29 cellular contexts compared by ENCODE assay signal in genomic region chr4:114690571-114690970, GRCh38.
"Had no signal": no experiment of that assay in that cellular context is flagged by ENCODE, and none has a peak within 500 bp of the region (broad histone marks: within the 10 kb centered on the region; RNA-seq: fewer than 3 reads in every experiment).

No MANE protein-coding gene starts in this region.

- H3K36me3 Mint-ChIP-seq: activated CD4-positive, alpha-beta memory T cell treated with anti-CD3 and anti-CD28 coated beads for 36 hours; activated naive CD4-positive, alpha-beta T cell treated with anti-CD3 and anti-CD28 coated beads, Interleukin-2, amount 10 ng/mL, durations not matched to agents 7 days and 5 days; activated naive CD4-positive, alpha-beta T cell treated with anti-CD3 and anti-CD28 coated beads, Interleukin-2, amount 50 U/mL, for 72 hours; activated naive CD8-positive, alpha-beta T cell treated with anti-CD3 and anti-CD28 coated beads, Interleukin-2, amount 10 ng/mL, durations not matched to agents 7 days and 5 days; brain had no signal

- ATAC-seq: activated CD4-positive, alpha-beta T cell treated with anti-CD3 and anti-CD28 coated beads for 36 hours; activated naive CD4-positive, alpha-beta T cell treated with anti-CD3 and anti-CD28 coated beads, Interleukin-2, amount 50 U/mL, for 72 hours; activated T-cell treated with anti-CD3 and anti-CD28 coated beads, Interleukin-2, amount 50 U/mL, for 72 hours; effector memory CD8-positive, alpha-beta T cell; foreskin keratinocyte; gastrocnemius medialis had no signal

- H3K4me1 Mint-ChIP-seq: activated CD4-positive, alpha-beta T cell treated with anti-CD3 and anti-CD28 coated beads for 36 hours; activated naive CD4-positive, alpha-beta T cell treated with anti-CD3 and anti-CD28 coated beads, Interleukin-2, amount 10 ng/mL, durations not matched to agents 7 days and 5 days; activated naive CD8-positive, alpha-beta T cell treated with anti-CD3 and anti-CD28 coated beads, Interleukin-2, amount 10 ng/mL, durations not matched to agents 7 days and 5 days; central memory CD8-positive, alpha-beta T cell had no signal

- H3K27me3 Mint-ChIP-seq: activated naive CD4-positive, alpha-beta T cell treated with anti-CD3 and anti-CD28 coated beads, Interleukin-2, amount 10 ng/mL, durations not matched to agents 7 days and 5 days; brain; dendritic cell treated with granulocyte-macrophage colony-stimulating factor and Interleukin-4, amounts not matched to agents 40 ng/mL and 50 ng/mL, for 4 days had no signal

- H3K27ac ChIP-seq: ascending aorta, breast epithelium, cardiac muscle cell, coronary artery, esophagus muscularis mucosa, foreskin keratinocyte, gastrocnemius medialis had no signal

- H3K9me3 Mint-ChIP-seq: activated CD4-positive, alpha-beta memory T cell treated with anti-CD3 and anti-CD28 coated beads for 36 hours; activated CD4-positive, alpha-beta T cell treated with anti-CD3 and anti-CD28 coated beads, Interleukin-2, amount 10 ng/mL, durations not matched to agents 24 days and 14 days; activated naive CD4-positive, alpha-beta T cell treated with anti-CD3 and anti-CD28 coated beads, Interleukin-2, amount 10 ng/mL, durations not matched to agents 7 days and 5 days; activated naive CD4-positive, alpha-beta T cell treated with anti-CD3 and anti-CD28 coated beads, Interleukin-2, amount 50 U/mL, for 72 hours; activated naive CD8-positive, alpha-beta T cell treated with anti-CD3 and anti-CD28 coated beads, Interleukin-2, amount 10 ng/mL, durations not matched to agents 7 days and 5 days; activated T-cell treated with anti-CD3 and anti-CD28 coated beads, Interleukin-2, amount 50 U/mL, for 24 hours; activated T-cell treated with anti-CD3 and anti-CD28 coated beads, Interleukin-2, amount 50 U/mL, for 72 hours; central memory CD8-positive, alpha-beta T cell; dendritic cell treated with granulocyte-macrophage colony-stimulating factor and Interleukin-4, amounts not matched to agents 40 ng/mL and 50 ng/mL, for 4 days; effector memory CD8-positive, alpha-beta T cell had no signal

- H3K27ac Mint-ChIP-seq: activated CD4-positive, alpha-beta memory T cell treated with anti-CD3 and anti-CD28 coated beads for 36 hours; activated CD4-positive, alpha-beta T cell treated with anti-CD3 and anti-CD28 coated beads for 36 hours; activated CD4-positive, alpha-beta T cell treated with anti-CD3 and anti-CD28 coated beads, Interleukin-2, amount 10 ng/mL, durations not matched to agents 24 days and 14 days; activated naive CD4-positive, alpha-beta T cell treated with anti-CD3 and anti-CD28 coated beads, Interleukin-2, amount 10 ng/mL, durations not matched to agents 7 days and 5 days; activated naive CD4-positive, alpha-beta T cell treated with anti-CD3 and anti-CD28 coated beads, Interleukin-2, amount 50 U/mL, for 72 hours; activated naive CD8-positive, alpha-beta T cell treated with anti-CD3 and anti-CD28 coated beads, Interleukin-2, amount 10 ng/mL, durations not matched to agents 7 days and 5 days; activated T-cell treated with anti-CD3 and anti-CD28 coated beads, Interleukin-2, amount 50 U/mL, for 24 hours; activated T-cell treated with anti-CD3 and anti-CD28 coated beads, Interleukin-2, amount 50 U/mL, for 72 hours; brain; dendritic cell treated with granulocyte-macrophage colony-stimulating factor and Interleukin-4, amounts not matched to agents 40 ng/mL and 50 ng/mL, for 4 days; effector memory CD8-positive, alpha-beta T cell had no signal

- DNase-seq: activated CD4-positive, alpha-beta memory T cell treated with anti-CD3 and anti-CD28 coated beads for 36 hours; activated CD4-positive, alpha-beta T cell treated with anti-CD3 and anti-CD28 coated beads for 36 hours; activated CD4-positive, alpha-beta T cell treated with anti-CD3 and anti-CD28 coated beads, Interleukin-2, amount 10 ng/mL, durations not matched to agents 24 days and 14 days; activated CD4-positive, CD25-positive, alpha-beta regulatory T cell; activated CD4-positive, CD25-positive, alpha-beta regulatory T cell treated with anti-CD3 and anti-CD28 coated beads, Interleukin-2, amount 50 U/mL, for 72 hours; activated CD8-positive, alpha-beta memory T cell treated with anti-CD3 and anti-CD28 coated beads, Interleukin-2, amount 50 U/mL, for 48 hours; activated gamma-delta T cell; activated naive CD4-positive, alpha-beta T cell; activated naive CD4-positive, alpha-beta T cell treated with anti-CD3 and anti-CD28 coated beads, Interleukin-2, amount 10 ng/mL, durations not matched to agents 7 days and 5 days; activated naive CD8-positive, alpha-beta T cell treated with anti-CD3 and anti-CD28 coated beads, Interleukin-2, amount 10 ng/mL, durations not matched to agents 7 days and 5 days; activated T-cell treated with anti-CD3 and anti-CD28 coated beads for 4 hours; activated T-cell treated with anti-CD3 and anti-CD28 coated beads, Interleukin-2, amount 50 U/mL, for 24 hours; activated T-cell treated with anti-CD3 and anti-CD28 coated beads, Interleukin-2, amount 50 U/mL, for 72 hours; effector CD4-positive, alpha-beta T cell; effector memory CD8-positive, alpha-beta T cell; erythroblast; foreskin keratinocyte; gastrocnemius medialis; glutamatergic neuron; T-helper 2 cell had no signal

- H3K4me3 Mint-ChIP-seq: activated CD4-positive, alpha-beta memory T cell treated with anti-CD3 and anti-CD28 coated beads for 36 hours; activated CD4-positive, alpha-beta T cell treated with anti-CD3 and anti-CD28 coated beads for 36 hours; activated CD4-positive, alpha-beta T cell treated with anti-CD3 and anti-CD28 coated beads, Interleukin-2, amount 10 ng/mL, durations not matched to agents 24 days and 14 days; activated naive CD4-positive, alpha-beta T cell treated with anti-CD3 and anti-CD28 coated beads, Interleukin-2, amount 10 ng/mL, durations not matched to agents 7 days and 5 days; activated naive CD8-positive, alpha-beta T cell treated with anti-CD3 and anti-CD28 coated beads, Interleukin-2, amount 10 ng/mL, durations not matched to agents 7 days and 5 days; activated T-cell treated with anti-CD3 and anti-CD28 coated beads, Interleukin-2, amount 50 U/mL, for 24 hours; activated T-cell treated with anti-CD3 and anti-CD28 coated beads, Interleukin-2, amount 50 U/mL, for 72 hours; brain; central memory CD8-positive, alpha-beta T cell; dendritic cell treated with granulocyte-macrophage colony-stimulating factor and Interleukin-4, amounts not matched to agents 40 ng/mL and 50 ng/mL, for 4 days; effector memory CD8-positive, alpha-beta T cell had no signal
